ENCODE assay signal across 1 cellular context in the genomic region with DNA sequence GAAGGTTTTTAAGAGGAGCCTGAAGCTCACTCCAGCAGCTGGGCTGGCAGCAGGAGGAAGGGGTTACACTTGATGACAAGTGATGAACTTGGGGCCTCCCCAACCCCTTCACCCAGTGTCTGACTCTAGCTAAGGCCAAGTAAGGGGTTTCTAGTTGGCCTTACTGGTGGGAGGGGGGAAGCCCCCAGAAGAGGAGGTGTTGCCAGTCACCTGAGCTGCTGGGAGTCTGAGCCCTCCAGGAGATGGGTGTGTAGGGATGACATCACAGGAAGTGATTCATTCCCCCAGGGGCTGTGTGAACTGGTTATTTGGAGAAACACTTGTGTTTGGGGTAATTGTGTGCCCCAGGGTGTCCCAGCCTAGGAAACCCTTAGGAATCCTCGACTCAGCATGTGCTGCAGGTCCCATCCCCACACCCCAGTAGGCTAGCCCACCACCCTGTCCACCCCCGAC.
TF ChIP-seq lines count a peak whose summit lies in the region.

No MANE protein-coding gene starts in this region.

TF ChIP-seq in GM12878, 131 proteins besides CTCF, POLR2A, EP300 and RAD21 (continued from another document):
- no peak for TF ChIP-seq FOS (IDR thresholded peaks at IDR 0.05; ENCODE audit: borderline replicate concordance, extremely low read depth, insufficient read length)
